In the genomic region with DNA sequence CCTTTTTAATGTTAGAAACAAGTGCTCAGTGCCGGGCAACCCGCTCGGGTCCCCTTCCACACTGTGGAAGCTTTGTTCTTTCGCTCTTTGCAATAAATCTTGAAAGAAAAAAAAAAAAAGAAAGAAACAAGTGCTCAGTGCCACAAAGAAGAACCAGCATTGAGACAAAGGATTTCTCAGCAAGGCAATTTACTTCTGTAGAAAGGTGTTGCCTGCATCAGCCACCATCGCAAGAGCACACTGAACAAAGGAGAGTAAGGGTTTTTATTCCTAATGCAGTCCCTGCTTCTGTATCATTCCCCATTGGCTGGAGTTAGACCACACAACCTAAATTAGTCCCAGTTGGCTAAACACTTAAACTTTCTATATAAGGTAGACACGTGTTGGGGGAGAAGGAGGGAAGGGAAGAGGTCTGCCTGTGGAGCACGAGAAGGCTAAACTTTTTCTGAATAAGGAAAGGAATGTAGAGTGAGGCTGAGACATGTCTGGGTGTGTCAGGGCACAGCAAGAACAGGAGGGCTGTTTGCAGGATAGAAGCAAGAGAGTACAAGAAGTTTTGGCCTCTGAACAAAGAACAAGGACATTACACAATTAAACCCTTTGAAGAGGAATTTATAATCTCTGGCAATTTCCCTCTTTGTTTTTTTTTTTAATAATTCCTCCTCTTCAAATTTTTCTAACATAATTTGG, we compare ENCODE assay signal across 34 cellular contexts. TPM values are rescaled to one million over a fixed set of nuclear protein-coding genes. Genes with fewer than 3 reads are reported as not detected.
"Had no signal": no experiment of that assay in that cellular context is flagged by ENCODE, and none has a peak within 500 bp of the region (broad histone marks: within the 10 kb centered on the region; RNA-seq: fewer than 3 reads in every experiment).

No MANE protein-coding gene starts in this region.

- H3K9me3 ChIP-seq: colonic mucosa, ovary, uterus had no signal

- DNase-seq: activated CD4-positive, alpha-beta memory T cell treated with anti-CD3 and anti-CD28 coated beads, Interleukin-2, amount 10 ng/mL, durations not matched to agents 7 days and 5 days; activated CD4-positive, alpha-beta T cell treated with anti-CD3 and anti-CD28 coated beads for 1 hour; activated CD4-positive, alpha-beta T cell treated with anti-CD3 and anti-CD28 coated beads, Interleukin-2, amount 10 ng/mL, durations not matched to agents 7 days and 5 days; activated CD8-positive, alpha-beta memory T cell treated with anti-CD3 and anti-CD28 coated beads, Interleukin-2, amount 50 U/mL, for 48 hours; activated gamma-delta T cell treated with Interleukin-2 at 50 U/mL for 16 hours; activated naive CD4-positive, alpha-beta T cell treated with anti-CD3 and anti-CD28 coated beads, Interleukin-2, amount 50 U/mL, for 16 hours; activated T-cell treated with anti-CD3 and anti-CD28 coated beads, Interleukin-2, amount 50 U/mL, for 24 hours; amniotic stem cell; colonic mucosa; effector CD8-positive, alpha-beta T cell; heart left ventricle; kidney glomerular epithelial cell; ovary; right lobe of liver; stimulated activated CD4-positive, alpha-beta T cell treated with anti-CD3 and anti-CD28 coated beads, Interleukin-4, amount 100 ng/mL, for 24 hours; stimulated activated naive CD8-positive, alpha-beta T cell treated with anti-CD3 and anti-CD28 coated beads, Interleukin-15, amount 100 ng/mL, for 72 hours; substantia nigra; T-helper 2 cell; uterus had no signal

- H3K27me3 ChIP-seq: colonic mucosa, heart left ventricle, ovary, right lobe of liver, uterus had no signal

- H3K4me1 ChIP-seq: colonic mucosa, heart left ventricle, uterus had no signal

- H3K4me1 Mint-ChIP-seq: nephron had no signal

- H3K4me3 Mint-ChIP-seq: activated CD4-positive, alpha-beta memory T cell treated with anti-CD3 and anti-CD28 coated beads, Interleukin-2, amount 10 ng/mL, durations not matched to agents 7 days and 5 days; activated CD4-positive, alpha-beta T cell treated with anti-CD3 and anti-CD28 coated beads, Interleukin-2, amount 10 ng/mL, durations not matched to agents 7 days and 5 days; activated T-cell treated with anti-CD3 and anti-CD28 coated beads, Interleukin-2, amount 50 U/mL, for 24 hours; activated T-helper 17 cell treated with anti-CD3 and anti-CD28 coated beads, Interleukin-2, amount 50 U/mL, for 72 hours; central memory CD8-positive, alpha-beta T cell; nephron; stimulated activated effector memory CD8-positive, alpha-beta T cell treated with anti-CD3 and anti-CD28 coated beads, Interleukin-12 subunit alpha, Interleukin-12 subunit beta, amount 100 ng/mL, for 72 hours; stimulated activated naive CD8-positive, alpha-beta T cell treated with anti-CD3 and anti-CD28 coated beads, Interleukin-15, amount 100 ng/mL, for 72 hours; type B pancreatic cell had no signal

- H3K27me3 Mint-ChIP-seq: activated CD4-positive, alpha-beta T cell treated with anti-CD3 and anti-CD28 coated beads, Interleukin-2, amount 10 ng/mL, durations not matched to agents 7 days and 5 days; activated T-cell treated with anti-CD3 and anti-CD28 coated beads, Interleukin-2, amount 50 U/mL, for 24 hours; progenitor cell of endocrine pancreas; stimulated activated naive CD8-positive, alpha-beta T cell treated with anti-CD3 and anti-CD28 coated beads, Interleukin-15, amount 100 ng/mL, for 72 hours had no signal

- H3K36me3 Mint-ChIP-seq: stimulated activated effector memory CD8-positive, alpha-beta T cell treated with anti-CD3 and anti-CD28 coated beads, Interleukin-12 subunit alpha, Interleukin-12 subunit beta, amount 100 ng/mL, for 72 hours had no signal

- H3K27ac ChIP-seq: colonic mucosa, heart left ventricle, ovary, right lobe of liver, uterus had no signal

- ATAC-seq: activated T-helper 17 cell treated with anti-CD3 and anti-CD28 coated beads, Interleukin-2, amount 50 U/mL, for 72 hours; heart left ventricle; left lobe of liver; right lobe of liver; stimulated activated effector memory CD8-positive, alpha-beta T cell treated with anti-CD3 and anti-CD28 coated beads, Interleukin-12 subunit alpha, Interleukin-12 subunit beta, amount 100 ng/mL, for 72 hours; stimulated activated naive CD8-positive, alpha-beta T cell treated with anti-CD3 and anti-CD28 coated beads, Interleukin-15, amount 100 ng/mL, for 72 hours had no signal

- H3K9me3 Mint-ChIP-seq: central memory CD8-positive, alpha-beta T cell had no signal

- H3K36me3 ChIP-seq: colonic mucosa, heart left ventricle, ovary, right lobe of liver, uterus had no signal

- H3K27ac Mint-ChIP-seq: activated CD4-positive, alpha-beta memory T cell treated with anti-CD3 and anti-CD28 coated beads, Interleukin-2, amount 10 ng/mL, durations not matched to agents 7 days and 5 days; activated CD4-positive, alpha-beta T cell treated with anti-CD3 and anti-CD28 coated beads, Interleukin-2, amount 10 ng/mL, durations not matched to agents 7 days and 5 days; activated T-cell treated with anti-CD3 and anti-CD28 coated beads, Interleukin-2, amount 50 U/mL, for 24 hours; activated T-helper 17 cell treated with anti-CD3 and anti-CD28 coated beads, Interleukin-2, amount 50 U/mL, for 72 hours; nephron; progenitor cell of endocrine pancreas; stimulated activated effector memory CD8-positive, alpha-beta T cell treated with anti-CD3 and anti-CD28 coated beads, Interleukin-12 subunit alpha, Interleukin-12 subunit beta, amount 100 ng/mL, for 72 hours; stimulated activated naive CD8-positive, alpha-beta T cell treated with anti-CD3 and anti-CD28 coated beads, Interleukin-15, amount 100 ng/mL, for 72 hours; type B pancreatic cell had no signal

- H3K4me3 ChIP-seq: colonic mucosa, heart left ventricle, lung, ovary, right lobe of liver, uterus had no signal

RNA-seq across cellular contexts. Expression of gene KLRF2, which starts 21.4 kb away (rescaled TPM):
- total RNA-seq: activated CD4-positive, alpha-beta memory T cell treated with anti-CD3 and anti-CD28 coated beads, Interleukin-2, amount 10 ng/mL, durations not matched to agents 7 days and 5 days; activated T-helper 17 cell treated with anti-CD3 and anti-CD28 coated beads, Interleukin-2, amount 50 U/mL, for 72 hours; colonic mucosa; dermis microvascular lymphatic vessel endothelial cell; epithelial cell of proximal tubule; fibroblast of lung; fibroblast of villous mesenchyme; heart left ventricle; left lobe of liver; lung; mucosa of gallbladder; ovary; progenitor cell of endocrine pancreas; renal cortical epithelial cell; right lobe of liver; skeletal muscle tissue; uterus had no signal
- polyA plus RNA-seq: fibroblast of lung, heart left ventricle, lung, ovary had no signal

RNA-seq across cellular contexts. Expression of gene CLEC2A, which starts 29.5 kb away (rescaled TPM):
- total RNA-seq: activated CD4-positive, alpha-beta memory T cell treated with anti-CD3 and anti-CD28 coated beads, Interleukin-2, amount 10 ng/mL, durations not matched to agents 7 days and 5 days; activated CD4-positive, alpha-beta T cell treated with anti-CD3 and anti-CD28 coated beads, Interleukin-2, amount 10 ng/mL, durations not matched to agents 7 days and 5 days; activated T-helper 17 cell treated with anti-CD3 and anti-CD28 coated beads, Interleukin-2, amount 50 U/mL, for 72 hours; colonic mucosa; dermis microvascular lymphatic vessel endothelial cell; epithelial cell of proximal tubule; fibroblast of lung; fibroblast of villous mesenchyme; heart left ventricle; left lobe of liver; lung; mucosa of gallbladder; ovary; progenitor cell of endocrine pancreas; renal cortical epithelial cell; right lobe of liver; skeletal muscle tissue; uterus had no signal
- polyA plus RNA-seq: fibroblast of lung, heart left ventricle, lung, ovary had no signal

RNA-seq across cellular contexts. Expression of gene CLEC2B, which starts 33.5 kb away (rescaled TPM):
- total RNA-seq: epithelial cell of proximal tubule, progenitor cell of endocrine pancreas had no signal
